8 cellular contexts compared by ENCODE assay signal in the genomic region with DNA sequence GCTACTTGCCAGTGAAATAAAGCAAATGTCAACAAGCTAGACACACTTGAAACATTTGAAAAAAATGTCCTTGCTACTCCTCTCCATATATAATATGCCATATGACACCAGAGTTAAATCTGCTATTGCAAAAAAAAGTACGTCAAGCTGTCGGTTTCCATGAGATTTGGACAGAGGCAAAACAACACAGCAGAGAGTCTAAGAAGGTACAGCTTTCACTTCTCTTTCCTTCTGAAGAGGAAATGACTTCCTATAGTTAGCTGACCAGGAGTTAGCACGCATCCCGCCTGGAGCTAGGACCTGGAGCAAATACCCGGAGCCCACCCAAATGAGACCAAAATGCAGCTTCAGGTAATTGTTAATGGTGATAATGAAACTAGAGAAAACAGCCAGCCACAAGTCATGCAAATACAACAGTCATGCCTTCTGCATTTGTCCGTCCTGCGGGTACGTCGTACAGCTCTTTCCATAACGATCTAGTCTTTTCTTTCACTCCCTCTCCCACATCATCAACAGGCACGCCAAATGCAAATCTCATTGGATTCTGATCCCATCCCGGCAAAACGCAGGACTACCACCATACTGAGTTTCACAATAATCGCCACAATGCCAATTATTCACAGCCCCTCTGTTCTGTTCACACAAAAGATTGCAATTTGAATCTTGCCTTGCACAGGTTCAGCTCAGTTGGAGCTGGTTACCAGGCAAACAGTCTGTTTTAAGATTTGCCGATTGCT.
DNase-seq lines count a peak whose midpoint lies in the region; ATAC-seq and TF ChIP-seq lines count a peak whose summit lies in the region.

No MANE protein-coding gene starts in this region.

- H2AFZ ChIP-seq in OCI-LY3 (ENCODE audit: low read depth, low read length) (no peak overlapping the region), neuron (ENCODE audit: low read depth, low read length) (peak overlapping the region; percentile 15)

- ATAC-seq in GM18517 (IDR thresholded peaks at IDR 0.05; ENCODE audit: unreplicated experiment): peak; percentile 67
- ATAC-seq in HG02852 (IDR thresholded peaks at IDR 0.05; ENCODE audit: unreplicated experiment): peak; percentile 58

- DNase-seq in AG08396 (ENCODE audit: low spot score) (no peak), NCI-H128 (lab: John Stamatoyannopoulos, UW; ENCODE audit: unreplicated experiment) (no peak), H7 (no peak), HK-2 (ENCODE audit: unreplicated experiment) (no peak)

- H3K4me2 ChIP-seq in OCI-LY3 (ENCODE audit: low read length): peak overlapping the region; percentile 98

- H3K4me1 ChIP-seq in OCI-LY3 (ENCODE audit: low read length) (peaks cover 30% of the 10 kb centered on the region), neuron (ENCODE audit: insufficient read depth, low read length) (peaks cover 24% of the 10 kb centered on the region)

- H3K9me3 ChIP-seq in OCI-LY3 (ENCODE audit: insufficient read depth, low read length) (no peaks in the 10 kb centered on the region), neuron (ENCODE audit: low read length) (no peaks in the 10 kb centered on the region)

- H3K27ac ChIP-seq in OCI-LY3 (ENCODE audit: low read length): no peak overlapping the region

- TF ChIP-seq CTCF in OCI-LY3 (IDR thresholded peaks at IDR 0.05; ENCODE audit: low read depth, low read length): no peak

- no peaks in the 10 kb centered on the region for H3K79me2 ChIP-seq in OCI-LY3 (ENCODE audit: low read length)

- H3K4me3 ChIP-seq in OCI-LY3 (ENCODE audit: low read length) (peak overlapping the region; percentile 75), neuron (ENCODE audit: low read length) (peak overlapping the region; percentile 33), H7 (ENCODE audit: insufficient read depth, low read depth, low read length) (no peak overlapping the region)

- H4K20me1 ChIP-seq in OCI-LY3 (ENCODE audit: insufficient read depth, low read length): peaks cover 4% of the 10 kb centered on the region; the same call in 1 of the 2 replicates

- H3K27me3 ChIP-seq in OCI-LY3 (ENCODE audit: low read depth, low read length) (peaks cover 68% of the 10 kb centered on the region), neuron (ENCODE audit: insufficient read depth, low read length) (no peaks in the 10 kb centered on the region), H7 (ENCODE audit: control insufficient read depth, insufficient read depth, low read length) (no peaks in the 10 kb centered on the region)

- H3K9ac ChIP-seq in OCI-LY3 (ENCODE audit: low read length): no peak overlapping the region

- H3K36me3 ChIP-seq in OCI-LY3 (replicated peaks; ENCODE audit: low read depth, low read length): no peaks in the 10 kb centered on the region
- no peaks in the 10 kb centered on the region for H3K36me3 ChIP-seq in neuron (ENCODE audit: insufficient read depth, low read length)
- no peaks in the 10 kb centered on the region for H3K36me3 ChIP-seq in H7 (replicated peaks; ENCODE audit: control insufficient read depth, insufficient read depth, low read length)
